Comparison of ENCODE assay signal across 28 cellular contexts in the genomic region with DNA sequence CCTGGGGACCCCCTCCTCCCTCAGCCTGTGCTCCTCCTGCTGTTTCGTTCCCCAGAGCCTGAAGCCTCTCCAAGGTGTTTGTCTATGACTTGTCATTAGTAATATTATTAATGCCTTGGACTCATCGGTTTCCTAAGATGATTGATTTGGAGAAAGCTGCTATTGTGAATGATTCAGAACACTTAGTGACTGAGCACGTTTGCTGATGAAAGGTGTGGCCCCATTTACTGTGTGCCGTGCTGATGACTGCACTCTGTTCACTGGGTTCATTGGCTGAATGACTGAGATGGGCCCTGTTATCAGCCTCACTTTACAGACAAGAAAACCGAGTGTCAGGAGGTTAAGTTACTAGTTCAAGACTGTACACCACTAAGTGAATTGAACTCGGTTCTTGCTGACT.
"Had no signal": no experiment of that assay in that cellular context is flagged by ENCODE, and none has a peak within 500 bp of the region (broad histone marks: within the 10 kb centered on the region; RNA-seq: fewer than 3 reads in every experiment).

No MANE protein-coding gene starts in this region.

- H3K27me3 ChIP-seq: adrenal gland, body of pancreas, pancreas, right atrium auricular region, suprapubic skin, tibial artery had no signal

- DNase-seq: activated CD4-positive, alpha-beta T cell treated with anti-CD3 and anti-CD28 coated beads for 36 hours; activated CD4-positive, alpha-beta T cell treated with anti-CD3 and anti-CD28 coated beads, Interleukin-2, amount 50 U/mL, for 4 hours; activated CD4-positive, CD25-positive, alpha-beta regulatory T cell; activated naive CD4-positive, alpha-beta T cell; activated naive CD8-positive, alpha-beta T cell treated with anti-CD3 and anti-CD28 coated beads for 36 hours; activated T-cell treated with anti-CD3 and anti-CD28 coated beads for 4 hours; activated T-cell treated with anti-CD3 and anti-CD28 coated beads, Interleukin-2, amount 50 U/mL, for 72 hours; adrenal gland; aorta; body of pancreas; dorsolateral prefrontal cortex; effector memory CD4-positive, alpha-beta T cell; foreskin melanocyte; heart right ventricle; left cardiac atrium; left ventricle myocardium superior; midbrain; naive thymus-derived CD4-positive, alpha-beta T cell; pancreas; psoas muscle; stimulated activated CD4-positive, alpha-beta T cell treated with anti-CD3 and anti-CD28 coated beads, Interleukin-15, amount 100 ng/mL, for 24 hours; stimulated activated CD4-positive, alpha-beta T cell treated with anti-CD3 and anti-CD28 coated beads, Interleukin-2, amount 100 ng/mL, for 24 hours; stimulated activated naive B cell treated with anti-CD40 and anti-IgM and Interleukin-4, amounts not matched to agents 10 μg/mL and 1 μg/mL and 100 μg/mL, for 72 hours; T-helper 1 cell; tibial artery had no signal

- H3K4me1 ChIP-seq: adrenal gland, body of pancreas, heart right ventricle, pancreas, psoas muscle, right atrium auricular region, tibial artery had no signal

- H3K4me3 ChIP-seq: adrenal gland, body of pancreas, coronary artery, dorsolateral prefrontal cortex, heart right ventricle, pancreas, psoas muscle, right atrium auricular region, suprapubic skin, tibial artery had no signal

- H3K9me3 ChIP-seq: adrenal gland, body of pancreas, heart right ventricle, pancreas, psoas muscle, right atrium auricular region, suprapubic skin, tibial artery had no signal

- H3K27ac ChIP-seq: adrenal gland, body of pancreas, coronary artery, dorsolateral prefrontal cortex, heart right ventricle, pancreas, psoas muscle, right atrium auricular region, suprapubic skin, tibial artery had no signal

- H3K36me3 ChIP-seq: adrenal gland, heart right ventricle, pancreas, right atrium auricular region, suprapubic skin, tibial artery had no signal
